ENCODE assay signal across 1 cellular context in the genomic region with DNA sequence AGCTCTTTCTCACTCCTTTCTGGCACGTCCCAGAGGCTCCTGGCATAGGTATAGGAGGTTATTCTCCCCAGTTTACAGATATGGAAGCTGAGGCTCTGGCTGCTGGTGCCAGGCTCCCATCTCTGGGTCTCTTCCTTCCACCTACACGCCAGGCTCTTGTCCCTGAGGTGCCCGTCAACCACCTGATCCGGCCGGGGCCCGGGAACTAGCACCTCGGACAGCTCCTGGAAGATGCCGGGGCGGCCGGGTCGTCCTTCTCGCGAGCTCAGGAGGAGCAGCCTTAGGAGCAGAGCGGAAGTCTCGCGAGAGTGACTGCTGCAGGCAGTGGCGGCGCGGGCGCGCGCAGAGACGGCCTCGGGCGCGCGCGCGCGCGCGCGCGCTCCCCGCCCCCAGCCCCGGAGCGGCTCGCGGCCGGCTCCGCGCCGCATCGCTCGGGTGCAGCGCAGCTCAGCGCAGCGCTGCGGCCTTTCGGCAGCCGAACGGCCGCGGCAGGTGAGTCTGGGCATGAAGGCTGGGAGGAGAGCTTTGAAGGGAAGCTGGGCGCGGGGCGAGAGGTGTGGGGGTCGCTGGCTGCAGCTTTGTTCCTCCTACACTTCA.
TF ChIP-seq lines count a peak whose summit lies in the region.

A gene with protein sequence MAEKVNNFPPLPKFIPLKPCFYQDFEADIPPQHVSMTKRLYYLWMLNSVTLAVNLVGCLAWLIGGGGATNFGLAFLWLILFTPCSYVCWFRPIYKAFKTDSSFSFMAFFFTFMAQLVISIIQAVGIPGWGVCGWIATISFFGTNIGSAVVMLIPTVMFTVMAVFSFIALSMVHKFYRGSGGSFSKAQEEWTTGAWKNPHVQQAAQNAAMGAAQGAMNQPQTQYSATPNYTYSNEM (plus strand): TSS at position 382 of the 597 bp plus-strand sequence. CDS start 16,277 bp downstream, outside the sequence.

TF ChIP-seq in A549, 52 proteins besides CTCF, POLR2A, EP300 and RAD21 (continued from another document):
- TF ChIP-seq, protein P1, sequence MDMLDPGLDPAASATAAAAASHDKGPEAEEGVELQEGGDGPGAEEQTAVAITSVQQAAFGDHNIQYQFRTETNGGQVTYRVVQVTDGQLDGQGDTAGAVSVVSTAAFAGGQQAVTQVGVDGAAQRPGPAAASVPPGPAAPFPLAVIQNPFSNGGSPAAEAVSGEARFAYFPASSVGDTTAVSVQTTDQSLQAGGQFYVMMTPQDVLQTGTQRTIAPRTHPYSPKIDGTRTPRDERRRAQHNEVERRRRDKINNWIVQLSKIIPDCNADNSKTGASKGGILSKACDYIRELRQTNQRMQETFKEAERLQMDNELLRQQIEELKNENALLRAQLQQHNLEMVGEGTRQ (IDR thresholded peaks at IDR 0.05) = no peak
- TF ChIP-seq JUNB (IDR thresholded peaks at IDR 0.05) = no peak
- TF ChIP-seq, protein P2, sequence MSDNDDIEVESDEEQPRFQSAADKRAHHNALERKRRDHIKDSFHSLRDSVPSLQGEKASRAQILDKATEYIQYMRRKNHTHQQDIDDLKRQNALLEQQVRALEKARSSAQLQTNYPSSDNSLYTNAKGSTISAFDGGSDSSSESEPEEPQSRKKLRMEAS (IDR thresholded peaks at IDR 0.05) = peak; percentile 61
- no peak for TF ChIP-seq RCOR1 (IDR thresholded peaks at IDR 0.05; ENCODE audit: low read depth, low read length)
- TF ChIP-seq, protein P3, sequence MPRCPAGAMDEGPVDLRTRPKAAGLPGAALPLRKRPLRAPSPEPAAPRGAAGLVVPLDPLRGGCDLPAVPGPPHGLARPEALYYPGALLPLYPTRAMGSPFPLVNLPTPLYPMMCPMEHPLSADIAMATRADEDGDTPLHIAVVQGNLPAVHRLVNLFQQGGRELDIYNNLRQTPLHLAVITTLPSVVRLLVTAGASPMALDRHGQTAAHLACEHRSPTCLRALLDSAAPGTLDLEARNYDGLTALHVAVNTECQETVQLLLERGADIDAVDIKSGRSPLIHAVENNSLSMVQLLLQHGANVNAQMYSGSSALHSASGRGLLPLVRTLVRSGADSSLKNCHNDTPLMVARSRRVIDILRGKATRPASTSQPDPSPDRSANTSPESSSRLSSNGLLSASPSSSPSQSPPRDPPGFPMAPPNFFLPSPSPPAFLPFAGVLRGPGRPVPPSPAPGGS (IDR thresholded peaks at IDR 0.05) = 0 out of 3 replicates have a peak, but pooled peaks have one; percentile 34
- TF ChIP-seq HDAC2 (IDR thresholded peaks at IDR 0.05) = no peak
- TF ChIP-seq EHMT2 (IDR thresholded peaks at IDR 0.05; ENCODE audit: low read depth) = peak; percentile 95
- peak; percentile 56; the same call in 1 of the 2 replicates for TF ChIP-seq ZSCAN20 (CRISPR knock-in tag; IDR thresholded peaks at IDR 0.05)
